In genomic region chr4:13665711-13666660, GRCh38 we compare ENCODE assay signal across 13 cellular contexts.
"Had no signal": no experiment of that assay in that cellular context is flagged by ENCODE, and none has a peak within 500 bp of the region (broad histone marks: within the 10 kb centered on the region; RNA-seq: fewer than 3 reads in every experiment).

No MANE protein-coding gene starts in this region.

- H3K4me3 ChIP-seq: cardiac muscle cell, heart left ventricle, lower lobe of right lung, psoas muscle, right lobe of liver, spleen, thyroid gland had no signal

- DNase-seq: activated CD4-positive, alpha-beta T cell treated with anti-CD3 and anti-CD28 coated beads, Interleukin-2, amount 10 ng/mL, durations not matched to agents 7 days and 5 days; activated naive CD4-positive, alpha-beta T cell; foreskin melanocyte; heart left ventricle; left colon; lower lobe of right lung; midbrain; psoas muscle; right lobe of liver; spleen; stimulated activated CD4-positive, alpha-beta T cell treated with anti-CD3 and anti-CD28 coated beads, Interleukin-1b, Interleukin-23, amount 100 ng/mL, for 48 hours; thyroid gland had no signal
